Comparison of ENCODE assay signal across 8 cellular contexts in genomic region chr10:329361-330099, GRCh38.
DNase-seq lines count a peak whose midpoint lies in the region; ATAC-seq and TF ChIP-seq lines count a peak whose summit lies in the region.

No MANE protein-coding gene starts in this region.

- 0 out of 22 replicates have a peak overlapping the region, but pooled peaks of 1 of the 11 experiments have one; percentile 26 for H3K9ac ChIP-seq in BLaER1 treated with 17β-estradiol and CSF1 and Interleukin-3, amounts not matched to agents 10 nM and 100 nM

- peak; percentile 94 to 97 for ATAC-seq in left cardiac atrium
- no peak for ATAC-seq in HG03108 (IDR thresholded peaks at IDR 0.05; ENCODE audit: unreplicated experiment)

- peaks cover 18 to 41% (median 29%) of the 10 kb centered on the region in 10 experiments for H3K4me1 ChIP-seq in BLaER1 treated with 17β-estradiol and CSF1 and Interleukin-3, amounts not matched to agents 10 nM and 100 nM

- H3K9me3 ChIP-seq in BLaER1 treated with 17β-estradiol and CSF1 and Interleukin-3, amounts not matched to agents 10 nM and 100 nM (replicated peaks in 1 of 11) = no peaks in the 10 kb centered on the region

- H3K27ac ChIP-seq in BLaER1 treated with 17β-estradiol and CSF1 and Interleukin-3, amounts not matched to agents 10 nM and 100 nM = peak overlapping the region in 6 of 11 experiments; percentile 5 to 58 (median 38); a peak in 10 of 22 replicates
- H3K27ac ChIP-seq in HL-60 (replicated peaks) = no peak overlapping the region

- intact Hi-C loops in left cardiac atrium (cut with DNase I) = no loop called here
- intact Hi-C loops in posterior cingulate gyrus (cut with DNase I) = no loop called here

- no peaks in the 10 kb centered on the region for H3K27me3 ChIP-seq in BLaER1 treated with 17β-estradiol and CSF1 and Interleukin-3, amounts not matched to agents 10 nM and 100 nM
- no peaks in the 10 kb centered on the region for H3K27me3 ChIP-seq in HL-60 (ENCODE audit: insufficient read depth, poor library complexity, severe bottlenecking)

- peak; percentile 1 to 36 for DNase-seq in HL-60 (ENCODE audit: low read depth in 1 of 2, low spot score in 1 of 2)
- peak; percentile 85 for DNase-seq in OCI-M1 (lab: John Stamatoyannopoulos, UW)
- peak; percentile 94 for DNase-seq in amniotic epithelial cell (ENCODE audit: low read depth)
- peak; percentile 87 for DNase-seq in left cardiac atrium
- peak; percentile 53 to 94 (median 72) for DNase-seq in posterior cingulate gyrus
- no peak for DNase-seq in activated CD4-positive, CD25-positive, alpha-beta regulatory T cell (lab: John Stamatoyannopoulos, UW)

- no peak for TF ChIP-seq CTCF in HL-60 (IDR thresholded peaks at IDR 0.05; ENCODE audit: insufficient read depth, low read length)

- H3K4me2 ChIP-seq in BLaER1 treated with 17β-estradiol and CSF1 and Interleukin-3, amounts not matched to agents 10 nM and 100 nM = peak overlapping the region; percentile 48 to 84 (median 65)

- H4K20me1 ChIP-seq in BLaER1 treated with 17β-estradiol and CSF1 and Interleukin-3, amounts not matched to agents 10 nM and 100 nM = no peaks in the 10 kb centered on the region

- H3K4me3 ChIP-seq in BLaER1 treated with 17β-estradiol and CSF1 and Interleukin-3, amounts not matched to agents 10 nM and 100 nM = no peak overlapping the region
- no peak overlapping the region for H3K4me3 ChIP-seq in HL-60 (replicated peaks; ENCODE audit: insufficient read depth, low read length)

- peaks cover 0 to 28% (median 12%) of the 10 kb centered on the region in 11 experiments; a peak in 11 of 22 replicates for H3K36me3 ChIP-seq in BLaER1 treated with 17β-estradiol and CSF1 and Interleukin-3, amounts not matched to agents 10 nM and 100 nM

Comparison
In these comparisons a context has a peak if more than half of its experiments do, and no peak if none do; other contexts are left out.
1. DNase-seq: peak in HL-60 (2 of 2), OCI-M1 (single experiment), amniotic epithelial cell (single experiment), left cardiac atrium (single experiment) and posterior cingulate gyrus (10 of 10); none in activated CD4-positive, CD25-positive, alpha-beta regulatory T cell (0 of 4).